ENCODE assay signal across 27 cellular contexts in genomic region chr6:3190779-3191178, GRCh38. TPM values are rescaled to one million over a fixed set of nuclear protein-coding genes. Genes with fewer than 3 reads are reported as not detected.
DNase-seq lines count a peak whose midpoint lies in the region; ATAC-seq, FAIRE-seq and TF ChIP-seq lines count a peak whose summit lies in the region.
"Had no signal": no experiment of that assay in that cellular context is flagged by ENCODE, and none has a peak within 500 bp of the region (broad histone marks: within the 10 kb centered on the region; RNA-seq: fewer than 3 reads in every experiment).

No MANE protein-coding gene starts in this region.

- H3K23ac ChIP-seq in H1 (ENCODE audit: insufficient read length) (no peak overlapping the region), neuronal stem cell (ENCODE audit: low read depth, low read length, poor library complexity) (no peak overlapping the region)

- no peak overlapping the region for H3K56ac ChIP-seq in H1 (replicated peaks; ENCODE audit: insufficient read length, low read depth, low read length)

- H3K14ac ChIP-seq in H1 (ENCODE audit: insufficient read length) (no peak overlapping the region), neuronal stem cell (ENCODE audit: low read length) (no peak overlapping the region)

- H2BK15ac ChIP-seq in H1 (ENCODE audit: low read length): no peak overlapping the region
- no peak overlapping the region for H2BK15ac ChIP-seq in neuronal stem cell (ENCODE audit: low read length)

- POLR2A ChIA-PET in HEK293 (lab: Yijun Ruan, JAX) (interaction anchor here (0.5 to 1.2 kb wide), 2 partner anchors 12 to 17 kb away, joined by 3 to 4 read pairs; no protein-coding TSS in a partner anchor), H1 (lab: Charles Lee; ENCODE audit: partially characterized antibody) (interaction anchor here (0.8 to 1.3 kb wide), 8 partner anchors 24 to 41 kb away, joined by 3 to 9 read pairs (median 4); partner anchors contain the start of gene TUBB2A), RWPE1 (lab: Yijun Ruan, JAX; ENCODE audit: low non-redundant PET) (no interaction called here)

- peak overlapping the region; percentile 41; the same call in 1 of the 2 replicates for H2BK12ac ChIP-seq in H1 (ENCODE audit: low read depth, low read length)
- H2BK12ac ChIP-seq in neuronal stem cell (ENCODE audit: low read length): no peak overlapping the region

- H3K23me2 ChIP-seq in H1 (ENCODE audit: low read depth, low read length): no peaks in the 10 kb centered on the region

- H3K4ac ChIP-seq in H1 (replicated peaks; ENCODE audit: insufficient read length, low read depth, low read length) (peak overlapping the region; percentile 4), neuronal stem cell (ENCODE audit: low read length) (no peak overlapping the region)

- H3K27ac Mint-ChIP-seq in stimulated activated memory B cell treated with anti-CD40 and anti-IgM and Interleukin-4, amounts not matched to agents 10 μg/mL and 1 μg/mL and 100 μg/mL, for 72 hours: no peak overlapping the region
- H3K27ac Mint-ChIP-seq: B cell; CD4-positive, alpha-beta T cell; CD8-positive, alpha-beta T cell had no signal

- H4K5ac ChIP-seq in H1 (ENCODE audit: insufficient read length, low read depth, low read length): no peak overlapping the region

- peak overlapping the region; percentile 30 for H2BK120ac ChIP-seq in H1 (replicated peaks; ENCODE audit: low read depth, low read length)
- H2BK120ac ChIP-seq in neuronal stem cell (ENCODE audit: low read depth, low read length): no peak overlapping the region

- no peak for ATAC-seq in left ventricle myocardium superior
- ATAC-seq in stimulated activated memory B cell treated with anti-CD40 and anti-IgM and Interleukin-4, amounts not matched to agents 10 μg/mL and 1 μg/mL and 100 μg/mL, for 72 hours: no peak
- ATAC-seq: A549; CD8-positive, alpha-beta T cell; GM12878 had no signal

- peak; percentile 12 for DNase-seq in cardiac septum (ENCODE audit: low spot score)
- no peak for DNase-seq in left ventricle myocardium superior
- DNase-seq in H1 (ENCODE audit: low read depth in 1 of 2, low spot score in 2 of 2): no peak
- DNase-seq in neuronal stem cell (ENCODE audit: low spot score): no peak
- no peak for DNase-seq in RWPE1 (ENCODE audit: low spot score)
- no peak for DNase-seq in testis
- DNase-seq: AML-193; Caco-2; Calu3; CD4-positive, alpha-beta T cell; CD8-positive, alpha-beta T cell; DMS53; DMS79; DND-41; EL; GDM1 had no signal

- CTCF ChIA-PET in HEK293 (lab: Yijun Ruan, JAX): interaction anchor here (0.6 to 1.2 kb wide), 3 partner anchors 61 to 720 kb away, joined by 3 read pairs; no protein-coding TSS in a partner anchor
- CTCF ChIA-PET in H1 (lab: Charles Lee; ENCODE audit: partially characterized antibody): interaction anchor here (0.7 to 2.7 kb wide), 5 partner anchors 13 to 233 kb away, joined by 3 to 6 read pairs (median 5); no protein-coding TSS in a partner anchor
- CTCF ChIA-PET in RWPE1 (lab: Yijun Ruan, JAX): no interaction called here

- H3K9me3 ChIP-seq in HEK293 (ENCODE audit: control insufficient read depth, insufficient read depth, low read depth, low read length): no peaks in the 10 kb centered on the region
- peaks cover 0 to 4% of the 10 kb centered on the region in 2 experiments; a peak in 1 of 4 replicates for H3K9me3 ChIP-seq in H1 (ENCODE audit: insufficient read depth in 2 of 2, low read depth in 1 of 2, low read length in 1 of 2)
- H3K9me3 ChIP-seq in neuronal stem cell (replicated peaks in 1 of 2; ENCODE audit: control insufficient read depth in 2 of 2, insufficient read depth in 1 of 2, low read depth in 1 of 2, low read length in 2 of 2): peaks cover 2 to 12% of the 10 kb centered on the region in 2 donors
- H3K9me3 ChIP-seq in testis: no peaks in the 10 kb centered on the region
- H3K9me3 ChIP-seq: A549, Caco-2 had no signal

- H3K4me1 ChIP-seq in HEK293 (ENCODE audit: control insufficient read depth, insufficient read depth, low read length) (no peaks in the 10 kb centered on the region), H1 (replicated peaks in 1 of 4; ENCODE audit: control insufficient read depth in 3 of 4, insufficient read depth in 4 of 4, low read length in 3 of 4) (peaks cover 10 to 19% (median 17%) of the 10 kb centered on the region in 4 experiments), neuronal stem cell (ENCODE audit: control insufficient read depth in 2 of 2, insufficient read depth in 1 of 2, low read depth in 1 of 2, low read length in 2 of 2) (peaks cover 14 to 23% of the 10 kb centered on the region in 2 donors), testis (no peaks in the 10 kb centered on the region)
- H3K4me1 ChIP-seq: Caco-2 had no signal

- FAIRE-seq in H1 (lab: Jason Lieb, UNC): no peak
- FAIRE-seq: A549, D721Med, GM12878, GM12892, GM18507 had no signal

- H3K9ac ChIP-seq in H1 (replicated peaks in 1 of 4; ENCODE audit: extremely low read depth in 1 of 4, low read depth in 3 of 4, low read length in 3 of 4) (no peak overlapping the region), neuronal stem cell (ENCODE audit: low read depth, low read length, poor library complexity) (peak overlapping the region; percentile 0)
- H3K9ac ChIP-seq: BLaER1 treated with 17β-estradiol and CSF1 and Interleukin-3, amounts not matched to agents 10 nM and 100 nM had no signal

- peak overlapping the region; percentile 22 for H4K91ac ChIP-seq in H1 (replicated peaks; ENCODE audit: insufficient read length, low read length)
- no peak overlapping the region for H4K91ac ChIP-seq in neuronal stem cell (ENCODE audit: low read depth, low read length, poor library complexity)

- TF ChIP-seq POLR2A in H1 (IDR thresholded peaks at IDR 0.05; ENCODE audit: control extremely low read depth in 1 of 2, low read depth in 2 of 2, low read length in 2 of 2) (no peak), testis (IDR thresholded peaks at IDR 0.05) (no peak)

- no peaks in the 10 kb centered on the region for H3K27me3 ChIP-seq in H1 (replicated peaks in 1 of 4; ENCODE audit: control insufficient read depth in 3 of 4, extremely low read depth in 1 of 4, insufficient read depth in 3 of 4, low read length in 3 of 4)
- H3K27me3 ChIP-seq in neuronal stem cell (ENCODE audit: control insufficient read depth in 3 of 3, insufficient read depth in 3 of 3, low read depth in 1 of 3, low read length in 3 of 3): no peaks in the 10 kb centered on the region
- no peaks in the 10 kb centered on the region for H3K27me3 ChIP-seq in testis
- H3K27me3 ChIP-seq: BLaER1 treated with 17β-estradiol and CSF1 and Interleukin-3, amounts not matched to agents 10 nM and 100 nM had no signal

- no peaks in the 10 kb centered on the region for H3K36me3 Mint-ChIP-seq in stimulated activated memory B cell treated with anti-CD40 and anti-IgM and Interleukin-4, amounts not matched to agents 10 μg/mL and 1 μg/mL and 100 μg/mL, for 72 hours
- H3K36me3 Mint-ChIP-seq: CD8-positive, alpha-beta T cell had no signal

- H3K9me3 Mint-ChIP-seq in stimulated activated memory B cell treated with anti-CD40 and anti-IgM and Interleukin-4, amounts not matched to agents 10 μg/mL and 1 μg/mL and 100 μg/mL, for 72 hours: no peaks in the 10 kb centered on the region
- H3K9me3 Mint-ChIP-seq: CD4-positive, alpha-beta T cell; CD8-positive, alpha-beta T cell had no signal

- intact Hi-C loops in cardiac septum (cut with DNase I): no loop called here
- intact Hi-C loops in left ventricle myocardium superior (cut with micrococcal nuclease): no loop called here
- intact Hi-C loops in testis (cut with DNase I; ENCODE audit: low total_unique reads): no loop called here

- H3K79me1 ChIP-seq in H1 (ENCODE audit: low read depth, low read length) (no peaks in the 10 kb centered on the region; the same call in 1 of the 2 replicates), neuronal stem cell (ENCODE audit: low read depth, low read length) (no peaks in the 10 kb centered on the region)

- peaks cover 8% of the 10 kb centered on the region for H3K27me3 Mint-ChIP-seq in stimulated activated memory B cell treated with anti-CD40 and anti-IgM and Interleukin-4, amounts not matched to agents 10 μg/mL and 1 μg/mL and 100 μg/mL, for 72 hours

- H2AFZ ChIP-seq in H1 (ENCODE audit: low read length): no peak overlapping the region
- no peak overlapping the region for H2AFZ ChIP-seq in neuronal stem cell (ENCODE audit: low read length)

- TF ChIP-seq CTCF in HEK293 (tag by site-specific recombination; IDR thresholded peaks at IDR 0.05) (no peak), H1 (IDR thresholded peaks at IDR 0.05; ENCODE audit: control extremely low read depth in 1 of 3, insufficient read depth in 1 of 3, low read depth in 1 of 3, low read length in 3 of 3) (no peak), RWPE1 (conservative IDR thresholded peaks at IDR 0.05; ENCODE audit: low read depth) (no peak), testis (IDR thresholded peaks at IDR 0.05) (no peak)

- H4K20me1 ChIP-seq in H1 (replicated peaks in 1 of 2; ENCODE audit: control insufficient read depth in 1 of 2, insufficient read depth in 2 of 2, low read length in 2 of 2): no peaks in the 10 kb centered on the region
- H4K20me1 ChIP-seq: BLaER1 treated with 17β-estradiol and CSF1 and Interleukin-3, amounts not matched to agents 10 nM and 100 nM had no signal

- H3K4me3 ChIP-seq in HEK293 (ENCODE audit: low read depth, low read length): no peak overlapping the region
- H3K4me3 ChIP-seq in H1 (ENCODE audit: extremely low read depth in 1 of 4, insufficient read depth in 2 of 4, low read depth in 3 of 4, low read length in 4 of 4): no peak overlapping the region
- H3K4me3 ChIP-seq in neuronal stem cell (ENCODE audit: low read length in 2 of 2): no peak overlapping the region
- no peak overlapping the region for H3K4me3 ChIP-seq in testis
- H3K4me3 ChIP-seq: A549; BLaER1 treated with 17β-estradiol and CSF1 and Interleukin-3, amounts not matched to agents 10 nM and 100 nM; GM12878 had no signal

- no peak for TF ChIP-seq EP300 in H1 (IDR thresholded peaks at IDR 0.05; ENCODE audit: borderline replicate concordance in 1 of 2, low read depth in 2 of 2, low read length in 2 of 2)

- H3K27ac ChIP-seq in HEK293 (ENCODE audit: extremely low read depth, low read depth, low read length) (no peak overlapping the region), H1 (ENCODE audit: low read depth, low read length) (no peak overlapping the region), neuronal stem cell (replicated peaks; ENCODE audit: low read length) (no peak overlapping the region), RWPE1 (no peak overlapping the region), testis (no peak overlapping the region)
- H3K27ac ChIP-seq: 22Rv1; A549; BLaER1 treated with 17β-estradiol and CSF1 and Interleukin-3, amounts not matched to agents 10 nM and 100 nM; C4-2B had no signal

- no peak for TF ChIP-seq RAD21 in H1 (IDR thresholded peaks at IDR 0.05 in 1 of 2, conservative IDR thresholded peaks at IDR 0.05 in 1 of 2; ENCODE audit: low read depth in 2 of 2, low read length in 2 of 2)

- no peak overlapping the region for H3K18ac ChIP-seq in H1 (ENCODE audit: extremely low read depth, low read length)
- H3K18ac ChIP-seq in neuronal stem cell (ENCODE audit: low read length): no peak overlapping the region

- H3K36me3 ChIP-seq in HEK293 (ENCODE audit: control insufficient read depth in 2 of 2, insufficient read depth in 1 of 2, low read length in 2 of 2) (no peaks in the 10 kb centered on the region), H1 (ENCODE audit: control insufficient read depth in 2 of 4, insufficient read depth in 4 of 4, low read length in 3 of 4) (no peaks in the 10 kb centered on the region), neuronal stem cell (replicated peaks in 1 of 2; ENCODE audit: control insufficient read depth in 2 of 2, insufficient read depth in 2 of 2, low read length in 2 of 2) (peaks cover 0 to 39% of the 10 kb centered on the region in 2 donors), testis (ENCODE audit: low read depth, missing control alignments) (no peaks in the 10 kb centered on the region)
- H3K36me3 ChIP-seq: BLaER1 treated with 17β-estradiol and CSF1 and Interleukin-3, amounts not matched to agents 10 nM and 100 nM had no signal

- H3K4me2 ChIP-seq in H1 (ENCODE audit: insufficient read depth in 1 of 2, low read depth in 2 of 2, low read length in 2 of 2) (no peak overlapping the region), neuronal stem cell (ENCODE audit: insufficient read depth, low read length, poor library complexity, severe bottlenecking) (no peak overlapping the region)
- H3K4me2 ChIP-seq: A549; BLaER1 treated with 17β-estradiol and CSF1 and Interleukin-3, amounts not matched to agents 10 nM and 100 nM had no signal

- H3K4me3 Mint-ChIP-seq in stimulated activated memory B cell treated with anti-CD40 and anti-IgM and Interleukin-4, amounts not matched to agents 10 μg/mL and 1 μg/mL and 100 μg/mL, for 72 hours: no peak overlapping the region
- H3K4me3 Mint-ChIP-seq: B cell; CD4-positive, alpha-beta T cell; CD8-positive, alpha-beta T cell had no signal

- 0 out of 2 replicates have a peak overlapping the region, but pooled peaks have one; percentile 18 for H2AK5ac ChIP-seq in H1 (ENCODE audit: low read depth, low read length)
- H2AK5ac ChIP-seq in neuronal stem cell (ENCODE audit: low read depth, low read length): no peak overlapping the region

- H4K8ac ChIP-seq in H1 (ENCODE audit: extremely low read depth, insufficient read depth, low read length): no peak overlapping the region
- H4K8ac ChIP-seq in neuronal stem cell (ENCODE audit: low read depth, low read length): no peak overlapping the region

- H3K79me2 ChIP-seq in H1 (ENCODE audit: control insufficient read depth in 1 of 2, insufficient read depth in 2 of 2, low read length in 2 of 2): no peaks in the 10 kb centered on the region

- peak overlapping the region; percentile 86; the same call in 1 of the 2 replicates for H2BK20ac ChIP-seq in H1 (ENCODE audit: low read length)

- WGBS in H1 (ENCODE audit: extremely low coverage in 1 of 2, insufficient coverage in 1 of 2, insufficient read length in 1 of 2, insufficient replicate concordance in 2 of 2, low coverage in 1 of 2, low lambda C conversion rate in 2 of 2, missing lambda C conversion rate in 1 of 2), 2 experiments: 91% methylated on average over 5 of the region's 5 CpGs; no CpG with 5 or more reads in 1 of the 2 experiments
- WGBS in neuronal stem cell (ENCODE audit: extremely low coverage in 2 of 2, insufficient read length in 2 of 2, insufficient replicate concordance in 1 of 2), 2 donors: no CpG with 5 or more reads among the region's 5 CpGs
- 80 to 88% methylated on average over 5 of the region's 5 CpGs for WGBS in testis, 2 donors

- H3K4me1 Mint-ChIP-seq in stimulated activated memory B cell treated with anti-CD40 and anti-IgM and Interleukin-4, amounts not matched to agents 10 μg/mL and 1 μg/mL and 100 μg/mL, for 72 hours: no peaks in the 10 kb centered on the region
- H3K4me1 Mint-ChIP-seq: B cell had no signal

- no peak overlapping the region for H2BK5ac ChIP-seq in H1 (ENCODE audit: low read depth, low read length)
- no peak overlapping the region for H2BK5ac ChIP-seq in neuronal stem cell (ENCODE audit: low read length)

RNA-seq across cellular contexts. Expression of gene TUBB2A, which starts 33.4 kb away (rescaled TPM):
- total RNA-seq in cardiac septum (25.1 TPM), left ventricle myocardium superior (13.6 TPM), testis (10 to 100 TPM; 13.5 to 17.7 TPM)
- 330 and 349 TPM in 2 replicates for total RNA-seq in H1 (2021; fragmentation: NEBNext Ultra II Directional; extraction: Animal tissue kit (Norgen Biotek cat#: 25700))
- polyA plus RNA-seq in H1 (2011; rRNA removed) (315 and 408 TPM in 2 replicates), testis (ENCODE audit: insufficient read depth, low read depth, low replicate concordance) (23.7 TPM)
- polyA plus RNA-seq in H1 (2011; cell fraction: cytosol; rRNA removed): 319 TPM
- 327 TPM for polyA plus RNA-seq in H1 (2011; cell fraction: nucleus; rRNA removed)
- 269 to 376 TPM (median 351 TPM) in 4 replicates for polyA plus RNA-seq in H1 (2012, experiment 1 of 2)
- polyA plus RNA-seq in H1 (2012, experiment 2 of 2): 288 TPM
- 294 TPM for polyA plus RNA-seq in H1 (2013, experiment 1 of 2)
- polyA plus RNA-seq in H1 (2013, experiment 2 of 2): 283 TPM
- polyA minus RNA-seq in H1 (2011; rRNA and poly(A)+ RNA removed): 135 and 152 TPM in 2 replicates
- polyA minus RNA-seq in H1 (2011; cell fraction: cytosol; rRNA and poly(A)+ RNA removed): 270 TPM
- polyA minus RNA-seq in H1 (2011; cell fraction: nucleus; rRNA and poly(A)+ RNA removed): 83.7 TPM
- polyA plus RNA-seq in neuronal stem cell (2013, experiment 1 of 2): 49.1 TPM
- polyA plus RNA-seq in neuronal stem cell (2013, experiment 2 of 2): 48.5 TPM

RNA-seq across cellular contexts. Expression of gene TUBB2B, which starts 36.7 kb away (rescaled TPM):
- total RNA-seq in cardiac septum (1.2 TPM), left ventricle myocardium superior (1.0 TPM), testis (1 to 10 TPM; 1.6 to 2.2 TPM)
- 599 and 612 TPM in 2 replicates for total RNA-seq in H1 (2021; fragmentation: NEBNext Ultra II Directional; extraction: Animal tissue kit (Norgen Biotek cat#: 25700))
- polyA plus RNA-seq in H1 (2011; rRNA removed) (722 and 951 TPM in 2 replicates), testis (ENCODE audit: insufficient read depth, low read depth, low replicate concordance) (3.6 TPM)
- polyA plus RNA-seq in H1 (2011; cell fraction: cytosol; rRNA removed): 899 TPM
- polyA plus RNA-seq in H1 (2011; cell fraction: nucleus; rRNA removed): 619 TPM
- polyA plus RNA-seq in H1 (2012, experiment 1 of 2): 543 to 843 TPM (median 779 TPM) in 4 replicates
- polyA plus RNA-seq in H1 (2012, experiment 2 of 2): 645 TPM
- polyA plus RNA-seq in H1 (2013, experiment 1 of 2): 579 TPM
- 581 TPM for polyA plus RNA-seq in H1 (2013, experiment 2 of 2)
- 449 and 484 TPM in 2 replicates for polyA minus RNA-seq in H1 (2011; rRNA and poly(A)+ RNA removed)
- 482 TPM for polyA minus RNA-seq in H1 (2011; cell fraction: cytosol; rRNA and poly(A)+ RNA removed)
- polyA minus RNA-seq in H1 (2011; cell fraction: nucleus; rRNA and poly(A)+ RNA removed): 267 TPM
- 370 TPM for polyA plus RNA-seq in neuronal stem cell (2013, experiment 1 of 2)
- polyA plus RNA-seq in neuronal stem cell (2013, experiment 2 of 2): 372 TPM
- total RNA-seq: B cell; CD4-positive, alpha-beta T cell had no signal

Comparison
In these comparisons a context has a peak if more than half of its experiments do, and no peak if none do; other contexts are left out.
1. RNA of gene TUBB2A, which starts 33.4 kb away (total RNA-seq): 330 to 349 TPM in H1; 25.1 TPM in cardiac septum (single experiment), 13.5 to 17.7 TPM in testis and 13.6 TPM in left ventricle myocardium superior (single experiment); every median in the first group is over 10 times any median in the second.
2. RNA of gene TUBB2B, which starts 36.7 kb away (total RNA-seq): 599 to 612 TPM in H1; 1.6 to 2.2 TPM in testis, 1.2 TPM in cardiac septum (single experiment) and 1.0 TPM in left ventricle myocardium superior (single experiment); every median in the first group is over 100 times any median in the second.